Comparison of ENCODE assay signal across 13 cellular contexts in the genomic region with DNA sequence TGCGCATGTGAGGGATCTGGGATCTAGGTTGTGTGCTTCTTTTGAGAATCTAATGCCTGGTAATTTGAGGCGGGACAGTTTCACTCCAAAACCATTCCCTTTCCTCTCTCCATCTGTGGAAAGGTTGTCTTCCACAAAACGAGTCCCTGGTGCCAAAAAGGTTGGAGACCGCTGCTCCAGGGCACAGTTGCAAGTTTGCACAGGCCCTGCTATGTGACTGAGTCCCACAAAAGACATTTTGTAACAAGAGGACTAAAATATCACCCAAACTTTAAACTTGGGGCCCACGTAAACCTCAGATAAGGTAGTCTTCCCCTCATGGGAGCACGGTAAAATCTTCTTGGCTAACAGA.
"Had no signal": no experiment of that assay in that cellular context is flagged by ENCODE, and none has a peak within 500 bp of the region (broad histone marks: within the 10 kb centered on the region; RNA-seq: fewer than 3 reads in every experiment).

No MANE protein-coding gene starts in this region.

- H3K4me3 ChIP-seq: body of pancreas, gastrocnemius medialis, right atrium auricular region, transverse colon had no signal

- H3K27me3 Mint-ChIP-seq: activated naive CD4-positive, alpha-beta T cell treated with anti-CD3 and anti-CD28 coated beads, Interleukin-2, amount 50 U/mL, for 24 hours; stimulated activated memory B cell treated with anti-CD40 and anti-IgM and Interleukin-4, amounts not matched to agents 10 μg/mL and 1 μg/mL and 100 μg/mL, for 72 hours had no signal

- H3K27me3 ChIP-seq: body of pancreas, gastrocnemius medialis, right atrium auricular region, transverse colon had no signal

- DNase-seq: activated effector memory CD4-positive, alpha-beta T cell treated with Interleukin-2 at 50 U/mL for 16 hours; activated T-cell treated with anti-CD3 and anti-CD28 coated beads, Interleukin-2, amount 50 U/mL, for 1 hour; body of pancreas; gastrocnemius medialis; kidney; left ventricle myocardium superior; small intestine; transverse colon had no signal

- H3K27ac ChIP-seq: body of pancreas, gastrocnemius medialis, transverse colon had no signal

- H3K9me3 ChIP-seq: body of pancreas, gastrocnemius medialis, right atrium auricular region, transverse colon had no signal

- H3K36me3 Mint-ChIP-seq: activated naive CD4-positive, alpha-beta T cell treated with anti-CD3 and anti-CD28 coated beads, Interleukin-2, amount 50 U/mL, for 24 hours; stimulated activated memory B cell treated with anti-CD40 and anti-IgM and Interleukin-4, amounts not matched to agents 10 μg/mL and 1 μg/mL and 100 μg/mL, for 72 hours had no signal

- H3K27ac Mint-ChIP-seq: activated naive CD4-positive, alpha-beta T cell treated with anti-CD3 and anti-CD28 coated beads, Interleukin-2, amount 50 U/mL, for 24 hours; stimulated activated memory B cell treated with anti-CD40 and anti-IgM and Interleukin-4, amounts not matched to agents 10 μg/mL and 1 μg/mL and 100 μg/mL, for 72 hours; T-helper 1 cell treated with Interleukin-12 subunit alpha and Interleukin-12 subunit beta and Interleukin-4 antibody, amounts not matched to agents 30 μg/mL and 1 μg/mL, for 36 hours had no signal

- H3K9me3 Mint-ChIP-seq: activated naive CD4-positive, alpha-beta T cell treated with anti-CD3 and anti-CD28 coated beads, Interleukin-2, amount 50 U/mL, for 24 hours; neural crest cell; stimulated activated memory B cell treated with anti-CD40 and anti-IgM and Interleukin-4, amounts not matched to agents 10 μg/mL and 1 μg/mL and 100 μg/mL, for 72 hours; T-helper 1 cell treated with Interleukin-12 subunit alpha and Interleukin-12 subunit beta and Interleukin-4 antibody, amounts not matched to agents 30 μg/mL and 1 μg/mL, for 36 hours had no signal

- H3K36me3 ChIP-seq: gastrocnemius medialis, right atrium auricular region, transverse colon had no signal

- H3K4me3 Mint-ChIP-seq: activated naive CD4-positive, alpha-beta T cell treated with anti-CD3 and anti-CD28 coated beads, Interleukin-2, amount 50 U/mL, for 24 hours; stimulated activated memory B cell treated with anti-CD40 and anti-IgM and Interleukin-4, amounts not matched to agents 10 μg/mL and 1 μg/mL and 100 μg/mL, for 72 hours; T-helper 1 cell treated with Interleukin-12 subunit alpha and Interleukin-12 subunit beta and Interleukin-4 antibody, amounts not matched to agents 30 μg/mL and 1 μg/mL, for 36 hours had no signal

- ATAC-seq: body of pancreas; gastrocnemius medialis; left ventricle myocardium superior; stimulated activated memory B cell treated with anti-CD40 and anti-IgM and Interleukin-4, amounts not matched to agents 10 μg/mL and 1 μg/mL and 100 μg/mL, for 72 hours had no signal
